ENCODE assay signal across 17 cellular contexts in the genomic region with DNA sequence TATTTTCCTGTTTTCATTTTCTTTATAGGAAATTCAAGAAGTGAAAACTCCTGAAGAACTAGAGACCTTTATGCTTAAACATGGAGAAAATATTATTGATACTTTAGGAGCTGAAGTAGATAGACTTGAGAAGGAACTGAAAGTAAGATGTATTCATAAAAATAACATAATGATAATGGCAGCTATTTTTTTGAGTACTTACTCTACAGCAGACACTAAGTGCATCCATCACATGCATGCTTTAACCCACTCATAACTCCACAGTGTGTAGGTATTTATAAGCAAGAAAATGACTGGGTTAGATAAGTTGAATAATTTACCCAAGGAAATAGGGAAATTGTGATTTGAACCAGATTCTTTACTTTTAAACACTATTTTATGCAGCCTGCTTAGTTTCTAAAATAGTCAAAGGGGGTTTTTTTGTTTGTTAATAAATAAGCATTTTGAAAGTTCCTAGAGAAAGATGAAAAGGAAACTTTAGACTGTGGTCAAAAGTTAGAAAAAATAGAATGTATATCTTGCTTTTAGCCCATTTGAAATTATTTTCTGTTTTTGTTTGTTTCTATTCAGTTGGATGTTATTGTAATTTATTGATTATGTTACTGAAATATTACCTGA.
A peak's percentile ranks its signal among the peaks of the same experiment; 100 is the strongest.
DNase-seq lines count a peak whose midpoint lies in the region; ATAC-seq lines count a peak whose summit lies in the region.
"Had no signal": no experiment of that assay in that cellular context is flagged by ENCODE, and none has a peak within 500 bp of the region (broad histone marks: within the 10 kb centered on the region; RNA-seq: fewer than 3 reads in every experiment).

No MANE protein-coding gene starts in this region.

- H3K27ac Mint-ChIP-seq in activated T-cell treated with anti-CD3 and anti-CD28 coated beads, Interleukin-2, amount 50 U/mL, for 24 hours: no peak overlapping the region
- H3K27ac Mint-ChIP-seq: CD4-positive, CD25-positive, alpha-beta regulatory T cell; dendritic cell treated with granulocyte-macrophage colony-stimulating factor and Interleukin-4, amounts not matched to agents 40 ng/mL and 50 ng/mL, for 4 days; nephron had no signal

- no peak for DNase-seq in right cardiac atrium
- no peak for DNase-seq in NCI-H226
- DNase-seq in activated T-cell treated with anti-CD3 and anti-CD28 coated beads, Interleukin-2, amount 50 U/mL, for 24 hours: no peak
- DNase-seq in NCI-H2081 treated with DMSO at 0.1 percent for 48 hours (lab: John Stamatoyannopoulos, UW): no peak
- DNase-seq: amygdala; CD4-positive, CD25-positive, alpha-beta regulatory T cell; gastrocnemius medialis; left colon; NCI-H1436; T-helper 2 cell; uterus had no signal

- H3K9me3 ChIP-seq in right cardiac atrium (ENCODE audit: control insufficient read depth, low read length): no peaks in the 10 kb centered on the region
- H3K9me3 ChIP-seq: gastrocnemius medialis, uterus had no signal

- H3K9me3 Mint-ChIP-seq in activated T-cell treated with anti-CD3 and anti-CD28 coated beads, Interleukin-2, amount 50 U/mL, for 24 hours: no peaks in the 10 kb centered on the region
- H3K9me3 Mint-ChIP-seq: CD4-positive, CD25-positive, alpha-beta regulatory T cell; dendritic cell treated with granulocyte-macrophage colony-stimulating factor and Interleukin-4, amounts not matched to agents 40 ng/mL and 50 ng/mL, for 4 days; nephron had no signal

- H3K4me1 ChIP-seq in right cardiac atrium (ENCODE audit: control insufficient read depth, insufficient read depth, low read length): no peaks in the 10 kb centered on the region
- H3K4me1 ChIP-seq: gastrocnemius medialis, uterus had no signal

- no peaks in the 10 kb centered on the region for H3K27me3 Mint-ChIP-seq in activated T-cell treated with anti-CD3 and anti-CD28 coated beads, Interleukin-2, amount 50 U/mL, for 24 hours
- H3K27me3 Mint-ChIP-seq: CD4-positive, CD25-positive, alpha-beta regulatory T cell; dendritic cell treated with granulocyte-macrophage colony-stimulating factor and Interleukin-4, amounts not matched to agents 40 ng/mL and 50 ng/mL, for 4 days had no signal

- no peaks in the 10 kb centered on the region for H3K4me1 Mint-ChIP-seq in activated T-cell treated with anti-CD3 and anti-CD28 coated beads, Interleukin-2, amount 50 U/mL, for 24 hours (ENCODE audit: low read depth)
- H3K4me1 Mint-ChIP-seq: nephron had no signal

- intact Hi-C loops in right cardiac atrium (cut with DNase I): no loop called here

- no peak overlapping the region for H3K4me3 Mint-ChIP-seq in activated T-cell treated with anti-CD3 and anti-CD28 coated beads, Interleukin-2, amount 50 U/mL, for 24 hours
- H3K4me3 Mint-ChIP-seq: CD4-positive, CD25-positive, alpha-beta regulatory T cell; dendritic cell treated with granulocyte-macrophage colony-stimulating factor and Interleukin-4, amounts not matched to agents 40 ng/mL and 50 ng/mL, for 4 days; nephron had no signal

- H3K27me3 ChIP-seq in right cardiac atrium (ENCODE audit: control insufficient read depth, insufficient read depth): no peaks in the 10 kb centered on the region
- H3K27me3 ChIP-seq: gastrocnemius medialis, uterus had no signal

- H3K4me3 ChIP-seq in right cardiac atrium (ENCODE audit: low read length): no peak overlapping the region
- H3K4me3 ChIP-seq: gastrocnemius medialis, uterus had no signal

- peak; percentile 91 for ATAC-seq in GM18858 (IDR thresholded peaks at IDR 0.05; ENCODE audit: unreplicated experiment)
- ATAC-seq in GM21390 (IDR thresholded peaks at IDR 0.05; ENCODE audit: unreplicated experiment): peak; percentile 80
- peak; percentile 91 for ATAC-seq in HG02973 (IDR thresholded peaks at IDR 0.05; ENCODE audit: unreplicated experiment)
- ATAC-seq in HG03571 (IDR thresholded peaks at IDR 0.05; ENCODE audit: unreplicated experiment): peak; percentile 93
- ATAC-seq in right cardiac atrium: no peak
- ATAC-seq: gastrocnemius medialis, left colon had no signal

- H3K27ac ChIP-seq in right cardiac atrium (ENCODE audit: low read length): no peak overlapping the region
- H3K27ac ChIP-seq: gastrocnemius medialis, uterus had no signal

- peaks cover 63% of the 10 kb centered on the region for H3K36me3 Mint-ChIP-seq in activated T-cell treated with anti-CD3 and anti-CD28 coated beads, Interleukin-2, amount 50 U/mL, for 24 hours (ENCODE audit: low read depth)

Comparison
In these comparisons a context has a peak if more than half of its experiments do, and no peak if none do; other contexts are left out.
1. ATAC-seq: peak in GM18858 (single experiment), GM21390 (single experiment), HG02973 (single experiment) and HG03571 (single experiment); none in right cardiac atrium (0 of 2).